Comparison of ENCODE assay signal across 29 cellular contexts in genomic region chr21:35338281-35338680, GRCh38.
"Had no signal": no experiment of that assay in that cellular context is flagged by ENCODE, and none has a peak within 500 bp of the region (broad histone marks: within the 10 kb centered on the region; RNA-seq: fewer than 3 reads in every experiment).

No MANE protein-coding gene starts in this region.

- H3K4me3 Mint-ChIP-seq: activated CD4-positive, alpha-beta T cell treated with anti-CD3 and anti-CD28 coated beads for 36 hours; activated CD4-positive, alpha-beta T cell treated with anti-CD3 and anti-CD28 coated beads, Interleukin-2, amount 10 ng/mL, durations not matched to agents 7 days and 5 days; activated CD8-positive, alpha-beta memory T cell treated with anti-CD3 and anti-CD28 coated beads, Interleukin-2, amount 10 ng/mL, durations not matched to agents 7 days and 5 days; activated CD8-positive, alpha-beta T cell treated with anti-CD3 and anti-CD28 coated beads, Interleukin-2, amount 10 ng/mL, durations not matched to agents 7 days and 5 days; activated naive CD4-positive, alpha-beta T cell treated with anti-CD3 and anti-CD28 coated beads for 36 hours; activated naive CD8-positive, alpha-beta T cell; activated T-helper 1 cell treated with anti-CD3 and anti-CD28 coated beads, Interleukin-12 subunit alpha, Interleukin-12 subunit beta, Interleukin-2, Interleukin-4 antibody, amounts not matched to agents 30 ng/mL and 10 ng/mL and 1 ng/mL, durations not matched to agents 14 hours and 24 hours and 36 hours; WTC11 had no signal

- DNase-seq: activated CD4-positive, alpha-beta T cell treated with anti-CD3 and anti-CD28 coated beads for 36 hours; activated CD4-positive, alpha-beta T cell treated with anti-CD3 and anti-CD28 coated beads, Interleukin-2, amount 10 ng/mL, durations not matched to agents 7 days and 5 days; activated CD4-positive, alpha-beta T cell treated with anti-CD3 and anti-CD28 coated beads, Interleukin-2, amount 50 U/mL, for 4 hours; activated CD8-positive, alpha-beta memory T cell treated with anti-CD3 and anti-CD28 coated beads, Interleukin-2, amount 10 ng/mL, durations not matched to agents 7 days and 5 days; activated CD8-positive, alpha-beta memory T cell treated with anti-CD3 and anti-CD28 coated beads, Interleukin-2, amount 50 U/mL, for 4 hours; activated CD8-positive, alpha-beta T cell treated with anti-CD3 and anti-CD28 coated beads, Interleukin-2, amount 10 ng/mL, durations not matched to agents 7 days and 5 days; activated effector memory CD4-positive, alpha-beta T cell treated with anti-CD3 and anti-CD28 coated beads, Interleukin-2, amount 50 U/mL, for 16 hours; activated naive CD4-positive, alpha-beta T cell treated with anti-CD3 and anti-CD28 coated beads for 36 hours; activated T-cell treated with anti-CD3 and anti-CD28 coated beads, Interleukin-2, amount 50 U/mL, for 1 hour; activated T-cell treated with anti-CD3 and anti-CD28 coated beads, Interleukin-2, amount 50 U/mL, for 48 hours; amygdala; aorta; body of pancreas; caudate nucleus; cortex of kidney; dermis blood vessel endothelial cell; effector CD8-positive, alpha-beta T cell; esophagus squamous epithelium; foreskin keratinocyte; gastrocnemius medialis; glutamatergic neuron; heart left ventricle; T-helper 2 cell had no signal

- H3K27me3 ChIP-seq: body of pancreas, foreskin keratinocyte, gastrocnemius medialis had no signal

- H3K9me3 ChIP-seq: body of pancreas, esophagus squamous epithelium, gastrocnemius medialis had no signal

- ATAC-seq: activated CD4-positive, alpha-beta T cell treated with anti-CD3 and anti-CD28 coated beads for 36 hours; activated CD8-positive, alpha-beta memory T cell treated with anti-CD3 and anti-CD28 coated beads, Interleukin-2, amount 10 ng/mL, durations not matched to agents 7 days and 5 days; activated CD8-positive, alpha-beta T cell treated with anti-CD3 and anti-CD28 coated beads, Interleukin-2, amount 10 ng/mL, durations not matched to agents 7 days and 5 days; body of pancreas; foreskin keratinocyte; gastrocnemius medialis; heart left ventricle; WTC11 had no signal

- H3K4me1 ChIP-seq: body of pancreas, esophagus squamous epithelium, foreskin keratinocyte, gastrocnemius medialis had no signal

- H3K36me3 ChIP-seq: esophagus squamous epithelium, gastrocnemius medialis, heart left ventricle had no signal

- H3K27ac Mint-ChIP-seq: activated CD4-positive, alpha-beta T cell treated with anti-CD3 and anti-CD28 coated beads for 36 hours; activated CD4-positive, alpha-beta T cell treated with anti-CD3 and anti-CD28 coated beads, Interleukin-2, amount 10 ng/mL, durations not matched to agents 7 days and 5 days; activated CD8-positive, alpha-beta memory T cell treated with anti-CD3 and anti-CD28 coated beads, Interleukin-2, amount 10 ng/mL, durations not matched to agents 7 days and 5 days; activated CD8-positive, alpha-beta T cell treated with anti-CD3 and anti-CD28 coated beads, Interleukin-2, amount 10 ng/mL, durations not matched to agents 7 days and 5 days; activated naive CD4-positive, alpha-beta T cell treated with anti-CD3 and anti-CD28 coated beads for 36 hours; activated naive CD8-positive, alpha-beta T cell; activated T-helper 1 cell treated with anti-CD3 and anti-CD28 coated beads, Interleukin-12 subunit alpha, Interleukin-12 subunit beta, Interleukin-2, Interleukin-4 antibody, amounts not matched to agents 30 ng/mL and 10 ng/mL and 1 ng/mL, durations not matched to agents 14 hours and 24 hours and 36 hours; activated T-helper 2 cell treated with anti-CD3 and anti-CD28 coated beads, Interferon-gamma antibody, Interleukin-2, Interleukin-4, amounts not matched to agents 10 μg/mL and 5 μg/mL and 100 μg/mL, durations not matched to agents 14 hours and 24 hours and 36 hours; WTC11 had no signal

- H3K4me3 ChIP-seq: body of pancreas, esophagus squamous epithelium, gastrocnemius medialis, heart left ventricle had no signal

- H3K27me3 Mint-ChIP-seq: activated CD4-positive, alpha-beta T cell treated with anti-CD3 and anti-CD28 coated beads for 36 hours; activated CD4-positive, alpha-beta T cell treated with anti-CD3 and anti-CD28 coated beads, Interleukin-2, amount 10 ng/mL, durations not matched to agents 7 days and 5 days; activated CD8-positive, alpha-beta memory T cell treated with anti-CD3 and anti-CD28 coated beads, Interleukin-2, amount 10 ng/mL, durations not matched to agents 7 days and 5 days had no signal

- H3K27ac ChIP-seq: body of pancreas, epithelial cell of prostate, esophagus squamous epithelium, foreskin keratinocyte, gastrocnemius medialis, heart left ventricle, VCaP had no signal
